23 cellular contexts compared by ENCODE assay signal in the genomic region with DNA sequence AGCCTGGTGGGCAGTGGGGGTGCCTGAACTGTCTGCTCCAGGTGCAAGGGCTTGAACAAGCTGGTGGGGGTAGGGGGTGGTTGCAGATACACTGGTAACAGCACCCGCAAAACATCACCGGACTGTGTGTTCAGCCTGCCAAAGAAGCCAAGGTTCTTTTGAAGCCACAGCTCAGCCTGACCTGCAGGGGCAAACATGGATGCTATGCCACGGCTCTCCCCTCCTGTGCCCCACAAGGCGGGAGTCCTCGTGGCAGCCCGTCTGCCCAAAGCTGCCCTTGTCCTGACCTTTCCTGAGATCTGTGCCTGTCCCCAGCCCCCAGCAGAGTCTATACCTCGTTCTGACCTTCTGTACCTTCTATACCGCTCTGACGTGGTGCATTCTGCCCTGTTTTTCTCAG.
DNase-seq lines count a peak whose midpoint lies in the region; ATAC-seq and TF ChIP-seq lines count a peak whose summit lies in the region.
"Had no signal": no experiment of that assay in that cellular context is flagged by ENCODE, and none has a peak within 500 bp of the region (broad histone marks: within the 10 kb centered on the region; RNA-seq: fewer than 3 reads in every experiment).

No MANE protein-coding gene starts in this region.

- H3K27ac ChIP-seq in right cardiac atrium (ENCODE audit: low read length): no peak overlapping the region
- H3K27ac ChIP-seq: 22Rv1, BLaER1, C4-2B, GM23248 had no signal

- no peak overlapping the region for H3K4me3 Mint-ChIP-seq in osteocyte (ENCODE audit: unreplicated experiment)
- H3K4me3 Mint-ChIP-seq: B cell; CD4-positive, CD25-positive, alpha-beta regulatory T cell; CD8-positive, alpha-beta T cell had no signal

- ATAC-seq in Right ventricle myocardium inferior: no peak
- no peak for ATAC-seq in right cardiac atrium
- ATAC-seq in HG03039 (IDR thresholded peaks at IDR 0.05; ENCODE audit: unreplicated experiment): no peak
- ATAC-seq: CD8-positive, alpha-beta T cell; GM12878 had no signal

- no peak overlapping the region for H3K4me3 ChIP-seq in right cardiac atrium (ENCODE audit: low read length)
- H3K4me3 ChIP-seq: BLaER1, GM12878, GM23248 had no signal

- no peaks in the 10 kb centered on the region for H3K27me3 Mint-ChIP-seq in osteocyte (ENCODE audit: unreplicated experiment)
- H3K27me3 Mint-ChIP-seq: B cell; CD4-positive, CD25-positive, alpha-beta regulatory T cell had no signal

- H3K9me3 Mint-ChIP-seq in osteocyte (ENCODE audit: unreplicated experiment): peaks cover 54% of the 10 kb centered on the region
- H3K9me3 Mint-ChIP-seq: CD8-positive, alpha-beta T cell had no signal

- intact Hi-C loops in Right ventricle myocardium inferior (cut with DNase I): no loop called here
- intact Hi-C loops in right cardiac atrium (cut with DNase I): no loop called here

- H3K4me1 Mint-ChIP-seq in osteocyte (ENCODE audit: unreplicated experiment): no peaks in the 10 kb centered on the region
- H3K4me1 Mint-ChIP-seq: B cell; CD4-positive, CD25-positive, alpha-beta regulatory T cell had no signal

- WGBS in right cardiac atrium: 77% methylated on average over 9 of the region's 9 CpGs

- no peaks in the 10 kb centered on the region for H3K9me3 ChIP-seq in right cardiac atrium (ENCODE audit: control insufficient read depth, low read length)
- H3K9me3 ChIP-seq: BLaER1, Caco-2 had no signal

- peak; percentile 32 for DNase-seq in Right ventricle myocardium inferior (ENCODE audit: missing footprints)
- DNase-seq in right cardiac atrium: no peak
- peak; percentile 30 for DNase-seq in islet precursor cell
- peak; percentile 79 for DNase-seq in osteocyte (ENCODE audit: extremely low spot score, unreplicated experiment)
- no peak for DNase-seq in D341Med (ENCODE audit: low spot score)
- no peak for DNase-seq in NCI-H2081 (lab: John Stamatoyannopoulos, UW)
- no peak for DNase-seq in NCI-H146 treated with DMSO at 0.1 percent for 48 hours (lab: John Stamatoyannopoulos, UW; ENCODE audit: unreplicated experiment)
- DNase-seq: Caco-2; CD4-positive, CD25-positive, alpha-beta regulatory T cell; CD8-positive, alpha-beta T cell; DMS 273 treated with DMSO at 0.1 percent for 48 hours; DMS79; EL; GDM1; GM23248; H7; HCEC 1CT had no signal

- no peak overlapping the region for H3K27ac Mint-ChIP-seq in osteocyte (ENCODE audit: unreplicated experiment)
- H3K27ac Mint-ChIP-seq: B cell; CD4-positive, CD25-positive, alpha-beta regulatory T cell; CD8-positive, alpha-beta T cell had no signal

- TF ChIP-seq CTCF in osteocyte (IDR thresholded peaks at IDR 0.05): no peak

- H3K27me3 ChIP-seq in right cardiac atrium (ENCODE audit: control insufficient read depth, insufficient read depth): no peaks in the 10 kb centered on the region
- H3K27me3 ChIP-seq: BLaER1 had no signal

- H3K36me3 Mint-ChIP-seq in osteocyte (ENCODE audit: unreplicated experiment): no peaks in the 10 kb centered on the region
- H3K36me3 Mint-ChIP-seq: CD4-positive, CD25-positive, alpha-beta regulatory T cell; CD8-positive, alpha-beta T cell had no signal

- H3K4me1 ChIP-seq in right cardiac atrium (ENCODE audit: control insufficient read depth, insufficient read depth, low read length): no peaks in the 10 kb centered on the region
- H3K4me1 ChIP-seq: BLaER1, Caco-2 had no signal

Comparison
In these comparisons a context has a peak if more than half of its experiments do, and no peak if none do; other contexts are left out.
1. DNase-seq: peak in Right ventricle myocardium inferior (single experiment), islet precursor cell (single experiment) and osteocyte (single experiment); none in right cardiac atrium (0 of 3), D341Med (single experiment), NCI-H2081 (0 of 2) and NCI-H146 treated with DMSO at 0.1 percent for 48 hours (single experiment).